In the genomic region with DNA sequence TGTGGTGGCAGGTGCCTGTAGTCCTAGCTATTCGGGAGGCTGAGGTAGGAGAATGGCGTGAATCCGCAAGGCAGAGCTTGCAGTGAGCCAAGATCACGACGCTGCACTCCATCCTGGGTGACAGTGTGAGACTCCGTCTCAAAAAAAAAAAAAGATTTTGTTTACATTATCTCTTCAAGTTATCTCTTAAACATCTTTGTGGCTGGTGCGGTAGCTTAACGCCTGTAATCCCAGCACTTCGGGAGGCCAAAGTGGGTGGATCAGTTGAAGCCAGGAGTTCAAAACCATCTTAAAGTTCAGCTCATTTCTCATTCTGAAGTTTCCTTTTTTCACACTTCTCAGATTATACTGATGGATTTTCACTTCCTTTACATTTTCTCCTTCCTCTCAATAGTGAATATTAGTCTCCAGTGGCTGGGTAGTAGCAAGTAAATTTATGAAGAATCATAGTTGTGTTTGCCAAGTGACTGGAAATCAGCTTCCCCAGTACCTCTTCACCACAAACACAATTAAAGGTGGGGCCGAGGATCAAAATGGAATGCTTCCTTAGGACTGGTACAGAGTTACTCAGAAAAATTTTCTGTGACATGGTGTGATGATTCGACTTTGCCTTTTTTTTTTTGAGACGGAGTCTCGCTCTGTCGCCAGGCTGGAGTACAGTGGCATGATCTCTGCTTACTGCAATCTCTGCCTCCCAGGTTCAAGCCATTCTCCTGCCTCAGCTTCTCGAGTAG, we compare ENCODE assay signal across 16 cellular contexts. TPM values are rescaled to one million over a fixed set of nuclear protein-coding genes. Genes with fewer than 3 reads are reported as not detected.
DNase-seq lines count a peak whose midpoint lies in the region; ATAC-seq and TF ChIP-seq lines count a peak whose summit lies in the region.
"Had no signal": no experiment of that assay in that cellular context is flagged by ENCODE, and none has a peak within 500 bp of the region (broad histone marks: within the 10 kb centered on the region; RNA-seq: fewer than 3 reads in every experiment).

No MANE protein-coding gene starts in this region.

- H3K4me1 Mint-ChIP-seq in CD14-positive monocyte: peaks cover 7% of the 10 kb centered on the region
- H3K4me1 Mint-ChIP-seq in activated CD8-positive, alpha-beta T cell treated with anti-CD3 and anti-CD28 coated beads for 36 hours (ENCODE audit: low read depth): peaks cover 24% of the 10 kb centered on the region

- intact Hi-C loops in CD14-positive monocyte (cut with micrococcal nuclease): no loop called here
- intact Hi-C loops in activated CD8-positive, alpha-beta T cell treated with anti-CD3 and anti-CD28 coated beads for 36 hours (cut with micrococcal nuclease): no loop called here

- H3K4me3 Mint-ChIP-seq in CD14-positive monocyte: no peak overlapping the region
- H3K4me3 Mint-ChIP-seq in activated CD8-positive, alpha-beta T cell treated with anti-CD3 and anti-CD28 coated beads for 36 hours: no peak overlapping the region
- H3K4me3 Mint-ChIP-seq: neural crest cell had no signal

- POLR2A ChIA-PET in activated CD8-positive, alpha-beta T cell treated with anti-CD3 and anti-CD28 coated beads for 36 hours (lab: Charles Lee): interaction anchor here (0.6 to 1.8 kb wide), 4 partner anchors 9 to 111 kb away, joined by 3 to 6 read pairs (median 4); partner anchors contain the start of gene PIP5K1A

- DNase-seq in CD14-positive monocyte (ENCODE audit: low spot score): no peak
- peak; percentile 7 for DNase-seq in EH (ENCODE audit: low read depth)
- peak; percentile 18 for DNase-seq in activated CD8-positive, alpha-beta T cell treated with anti-CD3 and anti-CD28 coated beads for 36 hours
- peak; percentile 73 for DNase-seq in fibroblast of villous mesenchyme (ENCODE audit: low read depth)
- DNase-seq in HPDE6-E6E7 (ENCODE audit: extremely low spot score): no peak
- DNase-seq in NCI-H2107 treated with DMSO at 0.1 percent for 48 hours (lab: John Stamatoyannopoulos, UW; ENCODE audit: unreplicated experiment): no peak
- DNase-seq in DMS 273 treated with DMSO at 0.1 percent for 48 hours (lab: John Stamatoyannopoulos, UW): no peak
- DNase-seq: left ventricle myocardium inferior, NCI-H1048, NCI-H226 had no signal

- no peak for ATAC-seq in activated CD8-positive, alpha-beta T cell treated with anti-CD3 and anti-CD28 coated beads for 36 hours
- ATAC-seq in HG03457 (IDR thresholded peaks at IDR 0.05; ENCODE audit: unreplicated experiment): no peak
- ATAC-seq: Panc1 had no signal

- H3K27me3 Mint-ChIP-seq in CD14-positive monocyte (ENCODE audit: low read depth in 3 of 3): no peaks in the 10 kb centered on the region
- no peaks in the 10 kb centered on the region for H3K27me3 Mint-ChIP-seq in activated CD8-positive, alpha-beta T cell treated with anti-CD3 and anti-CD28 coated beads for 36 hours

- peak overlapping the region in 4 of 7 donors; percentile 46 to 80 (median 68) for H3K27ac Mint-ChIP-seq in CD14-positive monocyte
- H3K27ac Mint-ChIP-seq in activated CD8-positive, alpha-beta T cell treated with anti-CD3 and anti-CD28 coated beads for 36 hours: peak overlapping the region; percentile 17

- H3K9me3 Mint-ChIP-seq in CD14-positive monocyte: no peaks in the 10 kb centered on the region
- no peaks in the 10 kb centered on the region for H3K9me3 Mint-ChIP-seq in activated CD8-positive, alpha-beta T cell treated with anti-CD3 and anti-CD28 coated beads for 36 hours
- H3K9me3 Mint-ChIP-seq: neural crest cell had no signal

- no peak for TF ChIP-seq CTCF in CD14-positive monocyte (IDR thresholded peaks at IDR 0.05)
- TF ChIP-seq CTCF in activated CD8-positive, alpha-beta T cell treated with anti-CD3 and anti-CD28 coated beads for 36 hours (IDR thresholded peaks at IDR 0.05): no peak
- no peak for TF ChIP-seq CTCF in fibroblast of villous mesenchyme (IDR thresholded peaks at IDR 0.05; ENCODE audit: insufficient read depth, low read depth, low read length)

- H3K4me3 ChIP-seq in fibroblast of villous mesenchyme (ENCODE audit: low read depth, low read length): no peak overlapping the region
- H3K4me3 ChIP-seq: hepatocyte, left ventricle myocardium inferior, skin epidermis had no signal

- CTCF ChIA-PET in activated CD8-positive, alpha-beta T cell treated with anti-CD3 and anti-CD28 coated beads for 36 hours (lab: Charles Lee): interaction anchor here (0.6 to 1.6 kb wide), 5 partner anchors 15 to 112 kb away, joined by 3 to 4 read pairs (median 3); no protein-coding TSS in a partner anchor

- H3K36me3 Mint-ChIP-seq in CD14-positive monocyte: peaks cover 36 to 80% of the 10 kb centered on the region in 2 donors
- peaks cover 36% of the 10 kb centered on the region for H3K36me3 Mint-ChIP-seq in activated CD8-positive, alpha-beta T cell treated with anti-CD3 and anti-CD28 coated beads for 36 hours (ENCODE audit: low read depth)

RNA-seq across cellular contexts. Expression of gene PIP5K1A, which starts 13.8 kb away (rescaled TPM):
- 10 to 100 TPM; 10.8 to 11.7 TPM for polyA plus RNA-seq in CD14-positive monocyte
- 10 to 100 TPM; 63.1 to 66.1 TPM for total RNA-seq in activated CD8-positive, alpha-beta T cell treated with anti-CD3 and anti-CD28 coated beads for 36 hours
- total RNA-seq in fibroblast of villous mesenchyme: 78.3 and 131 TPM in 2 replicates

RNA-seq across cellular contexts. Expression of gene VPS72, which starts 22.1 kb away (rescaled TPM):
- 10 to 100 TPM; 37.7 to 43.3 TPM for polyA plus RNA-seq in CD14-positive monocyte
- total RNA-seq in activated CD8-positive, alpha-beta T cell treated with anti-CD3 and anti-CD28 coated beads for 36 hours: 10 to 100 TPM; 47.4 to 61.0 TPM
- 40.3 and 44.0 TPM in 2 replicates for total RNA-seq in fibroblast of villous mesenchyme

RNA-seq across cellular contexts. Expression of gene TMOD4, which starts 36.4 kb away (rescaled TPM):
- polyA plus RNA-seq in CD14-positive monocyte: not detected
- 1 to 10 TPM; 1.9 to 2.5 TPM for total RNA-seq in activated CD8-positive, alpha-beta T cell treated with anti-CD3 and anti-CD28 coated beads for 36 hours
- total RNA-seq in fibroblast of villous mesenchyme: not detected in 2 replicates
- total RNA-seq: hepatocyte, left ventricle myocardium inferior, temporal lobe had no signal

RNA-seq across cellular contexts. Expression of gene PSMD4, which starts 42.4 kb away (rescaled TPM):
- polyA plus RNA-seq in CD14-positive monocyte: 100 to 1,000 TPM; 252 to 266 TPM
- 100 to 1,000 TPM; 203 to 214 TPM for total RNA-seq in activated CD8-positive, alpha-beta T cell treated with anti-CD3 and anti-CD28 coated beads for 36 hours
- 135 and 139 TPM in 2 replicates for total RNA-seq in fibroblast of villous mesenchyme

RNA-seq across cellular contexts. Expression of gene SCNM1, which starts 46.2 kb away (rescaled TPM):
- polyA plus RNA-seq in CD14-positive monocyte: 100 to 1,000 TPM; 103 to 110 TPM
- total RNA-seq in activated CD8-positive, alpha-beta T cell treated with anti-CD3 and anti-CD28 coated beads for 36 hours: 10 to 100 TPM; 57.0 to 59.6 TPM
- total RNA-seq in fibroblast of villous mesenchyme: 23.7 and 31.2 TPM in 2 replicates

Comparison
In these comparisons a context has a peak if more than half of its experiments do, and no peak if none do; other contexts are left out.
1. DNase-seq: peak in EH (single experiment), activated CD8-positive, alpha-beta T cell treated with anti-CD3 and anti-CD28 coated beads for 36 hours (single experiment) and fibroblast of villous mesenchyme (single experiment); none in CD14-positive monocyte (single experiment), HPDE6-E6E7 (single experiment), NCI-H2107 treated with DMSO at 0.1 percent for 48 hours (single experiment) and DMS 273 treated with DMSO at 0.1 percent for 48 hours (single experiment).